8 cellular contexts compared by ENCODE assay signal in genomic region chr4:111475001-111475400, GRCh38.
DNase-seq lines count a peak whose midpoint lies in the region; ATAC-seq and TF ChIP-seq lines count a peak whose summit lies in the region.

No MANE protein-coding gene starts in this region.

- TF ChIP-seq CTCF in epithelial cell of proximal tubule (conservative IDR thresholded peaks at IDR 0.05; ENCODE audit: low read depth, low read length) (peak; percentile 76), osteocyte (IDR thresholded peaks at IDR 0.05) (peak; percentile 59)

- H3K27me3 Mint-ChIP-seq in osteocyte (ENCODE audit: unreplicated experiment): peaks cover 19% of the 10 kb centered on the region

- ATAC-seq in GM21390 (IDR thresholded peaks at IDR 0.05; ENCODE audit: unreplicated experiment): no peak
- no peak for ATAC-seq in HG02678 (IDR thresholded peaks at IDR 0.05; ENCODE audit: unreplicated experiment)
- ATAC-seq in HG03460 (IDR thresholded peaks at IDR 0.05; ENCODE audit: unreplicated experiment): no peak
- ATAC-seq in GM18873 (IDR thresholded peaks at IDR 0.05; ENCODE audit: low FRiP score, unreplicated experiment): no peak

- no peaks in the 10 kb centered on the region for H3K9me3 Mint-ChIP-seq in osteocyte (ENCODE audit: unreplicated experiment)

- no peaks in the 10 kb centered on the region for H3K36me3 Mint-ChIP-seq in osteocyte (ENCODE audit: unreplicated experiment)

- H3K4me1 Mint-ChIP-seq in osteocyte (ENCODE audit: unreplicated experiment): no peaks in the 10 kb centered on the region

- DNase-seq in EH (ENCODE audit: low read depth) (peak; percentile 50), NCI-H226 (peak; percentile 10), epithelial cell of proximal tubule (ENCODE audit: low read depth) (no peak), osteocyte (ENCODE audit: extremely low spot score, unreplicated experiment) (no peak)

- H3K27ac Mint-ChIP-seq in osteocyte (ENCODE audit: unreplicated experiment): no peak overlapping the region

- H3K4me3 ChIP-seq in epithelial cell of proximal tubule (ENCODE audit: low read depth, low read length): no peak overlapping the region

- H3K4me3 Mint-ChIP-seq in osteocyte (ENCODE audit: unreplicated experiment): no peak overlapping the region

Comparison
In these comparisons a context has a peak if more than half of its experiments do, and no peak if none do; other contexts are left out.
1. DNase-seq: peak in EH (single experiment) and NCI-H226 (single experiment); none in epithelial cell of proximal tubule (single experiment) and osteocyte (single experiment).